8 cellular contexts compared by ENCODE assay signal in genomic region chr19:4851551-4852290, GRCh38. TPM values are rescaled to one million over a fixed set of nuclear protein-coding genes. Genes with fewer than 3 reads are reported as not detected.
DNase-seq lines count a peak whose midpoint lies in the region; ATAC-seq and TF ChIP-seq lines count a peak whose summit lies in the region.

No MANE protein-coding gene starts in this region.

- ATAC-seq in left lobe of liver (peak; percentile 91), HG03175 (IDR thresholded peaks at IDR 0.05; ENCODE audit: unreplicated experiment) (no peak), HG02840 (IDR thresholded peaks at IDR 0.05; ENCODE audit: low FRiP score, unreplicated experiment) (no peak)

- peak; percentile 58 for DNase-seq in NCI-H1105 (lab: John Stamatoyannopoulos, UW)
- DNase-seq in activated CD4-positive, CD25-positive, alpha-beta regulatory T cell treated with anti-CD3 and anti-CD28 coated beads, Interleukin-2, amount 50 U/mL, for 72 hours: peak; percentile 77
- DNase-seq in cerebellum (ENCODE audit: low spot score): peak; percentile 65
- DNase-seq in left lobe of liver (ENCODE audit: low spot score): peak; percentile 71
- DNase-seq in stimulated activated CD4-positive, alpha-beta T cell treated with anti-CD3 and anti-CD28 coated beads, TNF-alpha, amount 100 ng/mL, for 24 hours (ENCODE audit: low read depth in 3 of 3): peak; percentile 53 to 69 (median 67)

- TF ChIP-seq CTCF in GM12872 (IDR thresholded peaks at IDR 0.05; ENCODE audit: insufficient read depth, low read depth, low read length): peak; percentile 93

RNA-seq across cellular contexts. Expression of gene PLIN3, which starts 15.7 kb away (rescaled TPM):
- total RNA-seq in cerebellum (12.7 TPM), left lobe of liver (12.0 TPM)

RNA-seq across cellular contexts. Expression of gene TICAM1, which starts 20.2 kb away (rescaled TPM):
- total RNA-seq in cerebellum: 0.91 TPM
- total RNA-seq in left lobe of liver: 11.1 TPM

RNA-seq across cellular contexts. Expression of gene ARRDC5, which starts 51.0 kb away (rescaled TPM):
- total RNA-seq in cerebellum (not detected), left lobe of liver (not detected)

RNA-seq across cellular contexts. Expression of gene UHRF1, which starts 57.6 kb away (rescaled TPM):
- total RNA-seq in cerebellum (22.9 TPM), left lobe of liver (0.45 TPM)
